Comparison of ENCODE assay signal across 8 cellular contexts in genomic region chr2:158191076-158191566, GRCh38.
DNase-seq lines count a peak whose midpoint lies in the region; ATAC-seq and TF ChIP-seq lines count a peak whose summit lies in the region.

No MANE protein-coding gene starts in this region.

- no peak for TF ChIP-seq RAD21 in liver (IDR thresholded peaks at IDR 0.05)

- H3K27me3 Mint-ChIP-seq in WTC11 (ENCODE audit: low read depth) (no peaks in the 10 kb centered on the region), endothelial cell (ENCODE audit: unreplicated experiment) (no peaks in the 10 kb centered on the region)

- 37 to 44% (median 41%) methylated on average over 5 of the region's 5 CpGs for WGBS in heart left ventricle, 4 donors
- WGBS in liver = 23% methylated on average over 5 of the region's 5 CpGs

- POLR2A ChIA-PET in WTC11 (lab: Charles Lee) = no interaction called here

- TF ChIP-seq CTCF in heart left ventricle (IDR thresholded peaks at IDR 0.05) (no peak), WTC11 (IDR thresholded peaks at IDR 0.05) (no peak), liver (IDR thresholded peaks at IDR 0.05; ENCODE audit: low read depth, low read length, missing input control) (no peak), endothelial cell (IDR thresholded peaks at IDR 0.05; ENCODE audit: unreplicated experiment) (no peak)

- H3K27ac ChIP-seq in heart left ventricle (peak overlapping the region in 6 of 12 donors; percentile 12 to 55 (median 26)), liver (ENCODE audit: low read depth in 1 of 2, low read length in 2 of 2) (peak overlapping the region; percentile 21 to 57)

- peak overlapping the region in 8 of 12 donors; percentile 4 to 45 (median 18) for H3K4me3 ChIP-seq in heart left ventricle
- peak overlapping the region in 2 of 3 donors; percentile 21 to 31 for H3K4me3 ChIP-seq in liver (ENCODE audit: low read depth in 1 of 3, low read length in 3 of 3)

- H3K36me3 Mint-ChIP-seq in WTC11 = no peaks in the 10 kb centered on the region
- no peaks in the 10 kb centered on the region for H3K36me3 Mint-ChIP-seq in endothelial cell (ENCODE audit: low read depth, unreplicated experiment)

- H3K9me3 Mint-ChIP-seq in WTC11 (no peaks in the 10 kb centered on the region), endothelial cell (ENCODE audit: unreplicated experiment) (no peaks in the 10 kb centered on the region)

- CTCF ChIA-PET in WTC11 (lab: Charles Lee) = interaction anchor here (0.8 to 1.3 kb wide), 2 partner anchors 11 to 298 kb away, joined by 3 read pairs; no protein-coding TSS in a partner anchor

- ATAC-seq in heart left ventricle (no peak), Right ventricle myocardium superior (ENCODE audit: poor library complexity) (no peak), HG03045 (IDR thresholded peaks at IDR 0.05; ENCODE audit: unreplicated experiment) (peak; percentile 84), WTC11 (no peak; the same call in 1 of the 2 replicates)

- H3K27me3 ChIP-seq in heart left ventricle = no peaks in the 10 kb centered on the region
- H3K27me3 ChIP-seq in liver (ENCODE audit: control insufficient read depth in 4 of 4, insufficient read depth in 4 of 4, low read length in 3 of 4) = no peaks in the 10 kb centered on the region

- H3K4me1 ChIP-seq in heart left ventricle (peaks cover 0 to 25% (median 3%) of the 10 kb centered on the region in 12 donors), liver (ENCODE audit: control insufficient read depth in 4 of 4, insufficient read depth in 4 of 4, low read length in 3 of 4) (peaks cover 0 to 9% (median 6%) of the 10 kb centered on the region in 4 donors)

- H3K9ac ChIP-seq in liver (ENCODE audit: low read depth in 1 of 2, low read length in 2 of 2) = peak overlapping the region; percentile 5 to 72

- H3K27ac Mint-ChIP-seq in WTC11 (peak overlapping the region; percentile 68; the same call in 1 of the 2 replicates), endothelial cell (ENCODE audit: unreplicated experiment) (no peak overlapping the region)

- no peaks in the 10 kb centered on the region for H3K9me3 ChIP-seq in heart left ventricle
- no peaks in the 10 kb centered on the region for H3K9me3 ChIP-seq in liver (ENCODE audit: control insufficient read depth in 4 of 4, low read length in 3 of 4)

- DNase-seq in heart left ventricle (no peak), Right ventricle myocardium superior (no peak), WTC11 (ENCODE audit: low spot score) (no peak), amniotic stem cell (lab: John Stamatoyannopoulos, UW) (no peak), AG20443 (ENCODE audit: low spot score) (no peak), endothelial cell (ENCODE audit: low spot score) (no peak)

- no peak for TF ChIP-seq POLR2A in heart left ventricle (IDR thresholded peaks at IDR 0.05)

- H3K4me1 Mint-ChIP-seq in WTC11 (peaks cover 21% of the 10 kb centered on the region), endothelial cell (ENCODE audit: unreplicated experiment) (peaks cover 4% of the 10 kb centered on the region)

- no peak overlapping the region for H3K4me3 Mint-ChIP-seq in WTC11
- H3K4me3 Mint-ChIP-seq in endothelial cell (ENCODE audit: unreplicated experiment) = no peak overlapping the region

- intact Hi-C loops in heart left ventricle (cut with DNase I) = no loop called here
- intact Hi-C loops in Right ventricle myocardium superior (cut with DNase I) = no loop called here

- no peaks in the 10 kb centered on the region for H3K36me3 ChIP-seq in heart left ventricle
- H3K36me3 ChIP-seq in liver (ENCODE audit: control insufficient read depth in 4 of 4, insufficient read depth in 3 of 4, low read depth in 1 of 4, low read length in 3 of 4) = no peaks in the 10 kb centered on the region

TF ChIP-seq in WTC11, 78 proteins besides CTCF, POLR2A, EP300 and RAD21 (continues in another document):
- TF ChIP-seq JUN (CRISPR knock-in tag; IDR thresholded peaks at IDR 0.05) (no peak), NR3C1 (CRISPR knock-in tag; conservative IDR thresholded peaks at IDR 0.05; ENCODE audit: low read depth) (no peak), SP1 (CRISPR knock-in tag; conservative IDR thresholded peaks at IDR 0.05) (no peak), RORB (CRISPR knock-in tag; IDR thresholded peaks at IDR 0.05) (no peak), ARID4B (CRISPR knock-in tag; IDR thresholded peaks at IDR 0.05; ENCODE audit: borderline replicate concordance) (no peak), ZBTB21 (CRISPR knock-in tag; IDR thresholded peaks at IDR 0.05; ENCODE audit: borderline replicate concordance) (no peak), NFYB (CRISPR knock-in tag; conservative IDR thresholded peaks at IDR 0.05; ENCODE audit: low read depth) (no peak), OVOL2 (CRISPR knock-in tag; IDR thresholded peaks at IDR 0.05; ENCODE audit: borderline replicate concordance) (no peak), JAZF1 (CRISPR knock-in tag; IDR thresholded peaks at IDR 0.05) (no peak)

TF ChIP-seq in liver, 16 proteins besides CTCF, POLR2A, EP300 and RAD21:
- TF ChIP-seq HNF4A (conservative IDR thresholded peaks at IDR 0.05) (no peak), NR2F2 (IDR thresholded peaks at IDR 0.05) (no peak), REST (IDR thresholded peaks at IDR 0.05) (no peak), YY1 (IDR thresholded peaks at IDR 0.05) (peak; percentile 12), FOXA1 (IDR thresholded peaks at IDR 0.05) (no peak), FOXA2 (IDR thresholded peaks at IDR 0.05) (no peak), RXRA (IDR thresholded peaks at IDR 0.05) (no peak), ZBTB33 (IDR thresholded peaks at IDR 0.05) (no peak)
